2 cellular contexts compared by ENCODE assay signal in genomic region chr1:41272601-41273000, GRCh38.
TF ChIP-seq lines count a peak whose summit lies in the region.

No MANE protein-coding gene starts in this region.

TF ChIP-seq in GM23338, 12 proteins besides CTCF, POLR2A, EP300 and RAD21 (continued from another document):
- TF ChIP-seq REST (IDR thresholded peaks at IDR 0.05; ENCODE audit: unreplicated experiment) (peak; percentile 60), ZNF114 (CRISPR knock-in tag; IDR thresholded peaks at IDR 0.05) (no peak), EZH2phosphoT487 (IDR thresholded peaks at IDR 0.05; ENCODE audit: unreplicated experiment) (no peak)

TF ChIP-seq in Ishikawa, 13 proteins besides CTCF, POLR2A, EP300 and RAD21:
- TF ChIP-seq REST (IDR thresholded peaks at IDR 0.05; ENCODE audit: low read depth) (peak; percentile 67), CEBPB (IDR thresholded peaks at IDR 0.05) (no peak)
